13 cellular contexts compared by ENCODE assay signal in genomic region chr12:123253606-123254459, GRCh38. TPM values are rescaled to one million over a fixed set of nuclear protein-coding genes. Genes with fewer than 3 reads are reported as not detected.
A peak's percentile ranks its signal among the peaks of the same experiment; 100 is the strongest.
DNase-seq lines count a peak whose midpoint lies in the region; ATAC-seq and TF ChIP-seq lines count a peak whose summit lies in the region.
"Had no signal": no experiment of that assay in that cellular context is flagged by ENCODE, and none has a peak within 500 bp of the region (broad histone marks: within the 10 kb centered on the region; RNA-seq: fewer than 3 reads in every experiment).

No MANE protein-coding gene starts in this region.

- TF ChIP-seq CTCF in osteoblast (IDR thresholded peaks at IDR 0.05; ENCODE audit: extremely low read depth, low read depth, low read length): no peak
- no peak for TF ChIP-seq CTCF in GM10248 (IDR thresholded peaks at IDR 0.05; ENCODE audit: control extremely low read depth, extremely low read depth, low read depth, missing control alignments)

- H3K79me2 ChIP-seq in osteoblast (ENCODE audit: insufficient read depth, low read length): peaks cover 46% of the 10 kb centered on the region

- DNase-seq in Ammon's horn (ENCODE audit: low spot score) (peak; percentile 82), NCI-H524 (lab: John Stamatoyannopoulos, UW) (peak; percentile 82 to 91), osteoblast (ENCODE audit: insufficient read length, low spot score, missing footprints) (peak; percentile 21), GM10248 (ENCODE audit: extremely low spot score) (no peak), NCI-H2171 (lab: John Stamatoyannopoulos, UW) (no peak), NOMO-1 treated with dmso at 0.1 percent for 144 hours (lab: John Stamatoyannopoulos, UW; ENCODE audit: unreplicated experiment) (no peak), iPS-NIHi7 (ENCODE audit: extremely low spot score) (no peak)
- DNase-seq: activated T-cell treated with anti-CD3 and anti-CD28 coated beads, Interleukin-2, amount 50 U/mL, for 4 hours; BE2C; GDM1; NCI-H526; SJCRH30 had no signal

- H3K4me1 ChIP-seq in osteoblast (ENCODE audit: insufficient read depth, low read length): no peaks in the 10 kb centered on the region
- H3K4me1 ChIP-seq: BE2C, SJCRH30 had no signal

- H3K4me3 ChIP-seq in osteoblast (ENCODE audit: insufficient read depth, low read length): no peak overlapping the region
- H3K4me3 ChIP-seq: SJCRH30 had no signal

- H3K27ac ChIP-seq in osteoblast (ENCODE audit: low read depth, low read length): no peak overlapping the region
- H3K27ac ChIP-seq: SJCRH30 had no signal

- H2AFZ ChIP-seq in osteoblast (ENCODE audit: low read length): no peak overlapping the region

- no peak overlapping the region for H3K4me2 ChIP-seq in osteoblast (ENCODE audit: insufficient read depth, low read length)

- peaks cover 10% of the 10 kb centered on the region for H4K20me1 ChIP-seq in osteoblast (ENCODE audit: insufficient read depth, low read length)

- peak; percentile 36 for ATAC-seq in esophagus mucosa

- no peaks in the 10 kb centered on the region for H3K27me3 ChIP-seq in osteoblast (ENCODE audit: insufficient read depth, low read length)
- H3K27me3 ChIP-seq: BE2C, SJCRH30 had no signal

- H3K36me3 ChIP-seq in osteoblast (ENCODE audit: insufficient read depth, low read length): peaks cover 46% of the 10 kb centered on the region

- no peaks in the 10 kb centered on the region for H3K9me3 ChIP-seq in osteoblast (ENCODE audit: low read depth, low read length)
- H3K9me3 ChIP-seq: BE2C, SJCRH30 had no signal

- CTCF ChIA-PET in GM10248 (lab: Yijun Ruan, JAX): interaction anchor here (0.6 to 4.6 kb wide), 2 partner anchors 8 to 15 kb away, joined by 3 to 31 read pairs; no protein-coding TSS in a partner anchor

- POLR2A ChIA-PET in GM10248 (lab: Yijun Ruan, JAX): no interaction called here

RNA-seq across cellular contexts. Expression of gene CDK2AP1, which starts 17.8 kb away (rescaled TPM):
- 109 TPM for total RNA-seq in esophagus mucosa
- 209 and 226 TPM in 2 replicates for total RNA-seq in osteoblast

RNA-seq across cellular contexts. Expression of gene MTRFR, which starts 20.6 kb away (rescaled TPM):
- total RNA-seq in esophagus mucosa (7.7 TPM), osteoblast (10.9 and 16.3 TPM in 2 replicates)

RNA-seq across cellular contexts. Expression of gene MPHOSPH9, which starts 20.9 kb away (rescaled TPM):
- total RNA-seq in esophagus mucosa (13.0 TPM), osteoblast (42.7 and 43.6 TPM in 2 replicates)

Comparison
In these comparisons a context has a peak if more than half of its experiments do, and no peak if none do; other contexts are left out.
1. DNase-seq: peak in Ammon's horn (single experiment), NCI-H524 (2 of 2) and osteoblast (single experiment); none in GM10248 (single experiment), NCI-H2171 (single experiment), NOMO-1 treated with dmso at 0.1 percent for 144 hours (single experiment) and iPS-NIHi7 (single experiment).